In the genomic region with DNA sequence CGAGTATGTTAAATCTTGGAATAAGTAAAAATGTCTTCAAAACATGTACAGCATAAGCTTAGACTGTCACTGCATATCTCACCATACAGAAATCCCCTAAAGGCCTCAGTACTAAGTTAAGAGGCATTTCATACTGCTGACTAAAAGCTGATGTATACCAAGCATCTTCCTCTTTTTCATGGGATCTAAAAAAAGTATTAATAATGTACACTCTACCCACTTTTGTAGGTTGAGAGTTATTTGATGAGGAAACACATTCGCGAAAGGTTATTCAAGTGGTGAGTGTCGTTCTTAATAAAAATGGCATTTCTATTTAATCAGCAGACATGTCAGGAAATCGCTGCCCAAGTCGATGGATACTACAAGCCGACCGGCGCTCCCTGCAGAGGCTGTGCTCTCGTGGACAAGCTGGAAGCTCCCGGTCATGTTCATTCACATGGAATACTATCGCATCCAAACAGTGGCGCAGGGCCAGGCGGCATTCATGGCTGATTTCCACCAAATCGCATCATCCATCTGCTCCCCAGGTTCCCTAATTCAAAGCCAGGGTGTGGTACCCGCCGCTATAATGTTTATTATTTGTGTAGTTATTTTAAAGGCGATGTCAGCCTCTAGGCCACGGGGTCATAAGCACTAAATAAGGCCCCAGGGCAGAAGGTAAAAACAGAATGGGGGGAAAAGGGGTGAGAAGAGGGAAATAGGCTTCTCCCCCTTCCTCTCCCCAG, we compare ENCODE assay signal across 1 cellular context.
TF ChIP-seq lines count a peak whose summit lies in the region.

No MANE protein-coding gene starts in this region.

TF ChIP-seq in HepG2, 621 proteins besides CTCF, POLR2A, EP300 and RAD21 (continues in another document):
- TF ChIP-seq, protein P1, sequence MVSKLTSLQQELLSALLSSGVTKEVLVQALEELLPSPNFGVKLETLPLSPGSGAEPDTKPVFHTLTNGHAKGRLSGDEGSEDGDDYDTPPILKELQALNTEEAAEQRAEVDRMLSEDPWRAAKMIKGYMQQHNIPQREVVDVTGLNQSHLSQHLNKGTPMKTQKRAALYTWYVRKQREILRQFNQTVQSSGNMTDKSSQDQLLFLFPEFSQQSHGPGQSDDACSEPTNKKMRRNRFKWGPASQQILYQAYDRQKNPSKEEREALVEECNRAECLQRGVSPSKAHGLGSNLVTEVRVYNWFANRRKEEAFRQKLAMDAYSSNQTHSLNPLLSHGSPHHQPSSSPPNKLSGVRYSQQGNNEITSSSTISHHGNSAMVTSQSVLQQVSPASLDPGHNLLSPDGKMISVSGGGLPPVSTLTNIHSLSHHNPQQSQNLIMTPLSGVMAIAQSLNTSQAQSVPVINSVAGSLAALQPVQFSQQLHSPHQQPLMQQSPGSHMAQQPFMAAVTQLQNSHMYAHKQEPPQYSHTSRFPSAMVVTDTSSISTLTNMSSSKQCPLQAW (CRISPR knock-in tag; IDR thresholded peaks at IDR 0.05), result peak; percentile 65; the same call in 1 of the 2 replicates
- TF ChIP-seq, protein P2, sequence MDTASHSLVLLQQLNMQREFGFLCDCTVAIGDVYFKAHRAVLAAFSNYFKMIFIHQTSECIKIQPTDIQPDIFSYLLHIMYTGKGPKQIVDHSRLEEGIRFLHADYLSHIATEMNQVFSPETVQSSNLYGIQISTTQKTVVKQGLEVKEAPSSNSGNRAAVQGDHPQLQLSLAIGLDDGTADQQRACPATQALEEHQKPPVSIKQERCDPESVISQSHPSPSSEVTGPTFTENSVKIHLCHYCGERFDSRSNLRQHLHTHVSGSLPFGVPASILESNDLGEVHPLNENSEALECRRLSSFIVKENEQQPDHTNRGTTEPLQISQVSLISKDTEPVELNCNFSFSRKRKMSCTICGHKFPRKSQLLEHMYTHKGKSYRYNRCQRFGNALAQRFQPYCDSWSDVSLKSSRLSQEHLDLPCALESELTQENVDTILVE (CRISPR knock-in tag; IDR thresholded peaks at IDR 0.05), result peak; percentile 24; the same call in 1 of the 2 replicates
- TF ChIP-seq HOXA5 (CRISPR knock-in tag; IDR thresholded peaks at IDR 0.05) (peak; percentile 18; the same call in 1 of the 2 replicates), RARG (CRISPR knock-in tag; IDR thresholded peaks at IDR 0.05; ENCODE audit: low read depth) (0 out of 2 replicates have a peak, but pooled peaks have one; percentile 68), ZSCAN31 (CRISPR knock-in tag; IDR thresholded peaks at IDR 0.05; ENCODE audit: low read depth) (0 out of 2 replicates have a peak, but pooled peaks have one; percentile 16), ZNF333 (CRISPR knock-in tag; IDR thresholded peaks at IDR 0.05; ENCODE audit: borderline replicate concordance) (0 out of 2 replicates have a peak, but pooled peaks have one; percentile 8), EEA1 (CRISPR knock-in tag; IDR thresholded peaks at IDR 0.05; ENCODE audit: borderline replicate concordance) (0 out of 2 replicates have a peak, but pooled peaks have one; percentile 22), POGZ (CRISPR knock-in tag; IDR thresholded peaks at IDR 0.05) (peak; percentile 11; the same call in 1 of the 2 replicates), ZNF501 (CRISPR knock-in tag; IDR thresholded peaks at IDR 0.05) (peak; percentile 36; the same call in 1 of the 2 replicates), ZNF572 (CRISPR knock-in tag; IDR thresholded peaks at IDR 0.05) (0 out of 2 replicates have a peak, but pooled peaks have one; percentile 22), NAIF1 (CRISPR knock-in tag; IDR thresholded peaks at IDR 0.05; ENCODE audit: borderline replicate concordance) (no peak; the same call in 1 of the 2 replicates), ZNF205 (CRISPR knock-in tag; IDR thresholded peaks at IDR 0.05) (0 out of 2 replicates have a peak, but pooled peaks have one; percentile 18), SALL1 (CRISPR knock-in tag; IDR thresholded peaks at IDR 0.05) (0 out of 2 replicates have a peak, but pooled peaks have one; percentile 5), ZFP41 (CRISPR knock-in tag; IDR thresholded peaks at IDR 0.05; ENCODE audit: borderline replicate concordance) (no peak), HDAC1 (CRISPR knock-in tag; IDR thresholded peaks at IDR 0.05) (0 out of 2 replicates have a peak, but pooled peaks have one; percentile 9), SAP130 (CRISPR knock-in tag; IDR thresholded peaks at IDR 0.05; ENCODE audit: low read depth) (peak; percentile 41), GLI4 (CRISPR knock-in tag; IDR thresholded peaks at IDR 0.05; ENCODE audit: borderline replicate concordance) (peak; percentile 27; the same call in 1 of the 2 replicates), ZSCAN9 (CRISPR knock-in tag; IDR thresholded peaks at IDR 0.05; ENCODE audit: borderline replicate concordance) (0 out of 2 replicates have a peak, but pooled peaks have one; percentile 8), KMT2A (CRISPR knock-in tag; IDR thresholded peaks at IDR 0.05) (peak; percentile 29; the same call in 1 of the 2 replicates), ZNF678 (CRISPR knock-in tag; IDR thresholded peaks at IDR 0.05) (0 out of 2 replicates have a peak, but pooled peaks have one; percentile 0), ZNF382 (CRISPR knock-in tag; IDR thresholded peaks at IDR 0.05; ENCODE audit: borderline replicate concordance) (no peak), ATF7-NPFF (CRISPR knock-in tag; IDR thresholded peaks at IDR 0.05; ENCODE audit: low read depth) (peak; percentile 12; the same call in 1 of the 2 replicates), ZNF556 (CRISPR knock-in tag; IDR thresholded peaks at IDR 0.05; ENCODE audit: borderline replicate concordance) (peak; percentile 67; the same call in 1 of the 2 replicates), HMG20A (CRISPR knock-in tag; IDR thresholded peaks at IDR 0.05; ENCODE audit: borderline replicate concordance) (no peak), ARHGAP35 (CRISPR knock-in tag; IDR thresholded peaks at IDR 0.05; ENCODE audit: borderline replicate concordance) (no peak), MTA1 (CRISPR knock-in tag; IDR thresholded peaks at IDR 0.05; ENCODE audit: borderline replicate concordance) (0 out of 2 replicates have a peak, but pooled peaks have one; percentile 4), ZSCAN30 (CRISPR knock-in tag; IDR thresholded peaks at IDR 0.05) (0 out of 2 replicates have a peak, but pooled peaks have one; percentile 25), ZNF792 (CRISPR knock-in tag; IDR thresholded peaks at IDR 0.05) (peak; percentile 63; the same call in 1 of the 2 replicates), ZNF619 (CRISPR knock-in tag; IDR thresholded peaks at IDR 0.05) (0 out of 2 replicates have a peak, but pooled peaks have one; percentile 22), KAT7 (CRISPR knock-in tag; IDR thresholded peaks at IDR 0.05; ENCODE audit: borderline replicate concordance) (0 out of 2 replicates have a peak, but pooled peaks have one; percentile 35), SKI (IDR thresholded peaks at IDR 0.05; ENCODE audit: partially characterized antibody) (peak; percentile 7), FOXK1 (CRISPR knock-in tag; IDR thresholded peaks at IDR 0.05; ENCODE audit: borderline replicate concordance, low read depth) (0 out of 2 replicates have a peak, but pooled peaks have one; percentile 22)
- TF ChIP-seq, protein P3, sequence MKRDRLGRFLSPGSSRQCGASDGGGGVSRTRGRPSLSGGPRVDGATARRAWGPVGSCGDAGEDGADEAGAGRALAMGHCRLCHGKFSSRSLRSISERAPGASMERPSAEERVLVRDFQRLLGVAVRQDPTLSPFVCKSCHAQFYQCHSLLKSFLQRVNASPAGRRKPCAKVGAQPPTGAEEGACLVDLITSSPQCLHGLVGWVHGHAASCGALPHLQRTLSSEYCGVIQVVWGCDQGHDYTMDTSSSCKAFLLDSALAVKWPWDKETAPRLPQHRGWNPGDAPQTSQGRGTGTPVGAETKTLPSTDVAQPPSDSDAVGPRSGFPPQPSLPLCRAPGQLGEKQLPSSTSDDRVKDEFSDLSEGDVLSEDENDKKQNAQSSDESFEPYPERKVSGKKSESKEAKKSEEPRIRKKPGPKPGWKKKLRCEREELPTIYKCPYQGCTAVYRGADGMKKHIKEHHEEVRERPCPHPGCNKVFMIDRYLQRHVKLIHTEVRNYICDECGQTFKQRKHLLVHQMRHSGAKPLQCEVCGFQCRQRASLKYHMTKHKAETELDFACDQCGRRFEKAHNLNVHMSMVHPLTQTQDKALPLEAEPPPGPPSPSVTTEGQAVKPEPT (CRISPR knock-in tag; IDR thresholded peaks at IDR 0.05; ENCODE audit: low read depth), result no peak
- TF ChIP-seq, protein P4, sequence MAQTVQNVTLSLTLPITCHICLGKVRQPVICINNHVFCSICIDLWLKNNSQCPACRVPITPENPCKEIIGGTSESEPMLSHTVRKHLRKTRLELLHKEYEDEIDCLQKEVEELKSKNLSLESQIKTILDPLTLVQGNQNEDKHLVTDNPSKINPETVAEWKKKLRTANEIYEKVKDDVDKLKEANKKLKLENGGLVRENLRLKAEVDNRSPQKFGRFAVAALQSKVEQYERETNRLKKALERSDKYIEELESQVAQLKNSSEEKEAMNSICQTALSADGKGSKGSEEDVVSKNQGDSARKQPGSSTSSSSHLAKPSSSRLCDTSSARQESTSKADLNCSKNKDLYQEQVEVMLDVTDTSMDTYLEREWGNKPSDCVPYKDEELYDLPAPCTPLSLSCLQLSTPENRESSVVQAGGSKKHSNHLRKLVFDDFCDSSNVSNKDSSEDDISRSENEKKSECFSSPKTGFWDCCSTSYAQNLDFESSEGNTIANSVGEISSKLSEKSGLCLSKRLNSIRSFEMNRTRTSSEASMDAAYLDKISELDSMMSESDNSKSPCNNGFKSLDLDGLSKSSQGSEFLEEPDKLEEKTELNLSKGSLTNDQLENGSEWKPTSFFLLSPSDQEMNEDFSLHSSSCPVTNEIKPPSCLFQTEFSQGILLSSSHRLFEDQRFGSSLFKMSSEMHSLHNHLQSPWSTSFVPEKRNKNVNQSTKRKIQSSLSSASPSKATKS (CRISPR knock-in tag; IDR thresholded peaks at IDR 0.05), result no peak
- TF ChIP-seq, protein P5, sequence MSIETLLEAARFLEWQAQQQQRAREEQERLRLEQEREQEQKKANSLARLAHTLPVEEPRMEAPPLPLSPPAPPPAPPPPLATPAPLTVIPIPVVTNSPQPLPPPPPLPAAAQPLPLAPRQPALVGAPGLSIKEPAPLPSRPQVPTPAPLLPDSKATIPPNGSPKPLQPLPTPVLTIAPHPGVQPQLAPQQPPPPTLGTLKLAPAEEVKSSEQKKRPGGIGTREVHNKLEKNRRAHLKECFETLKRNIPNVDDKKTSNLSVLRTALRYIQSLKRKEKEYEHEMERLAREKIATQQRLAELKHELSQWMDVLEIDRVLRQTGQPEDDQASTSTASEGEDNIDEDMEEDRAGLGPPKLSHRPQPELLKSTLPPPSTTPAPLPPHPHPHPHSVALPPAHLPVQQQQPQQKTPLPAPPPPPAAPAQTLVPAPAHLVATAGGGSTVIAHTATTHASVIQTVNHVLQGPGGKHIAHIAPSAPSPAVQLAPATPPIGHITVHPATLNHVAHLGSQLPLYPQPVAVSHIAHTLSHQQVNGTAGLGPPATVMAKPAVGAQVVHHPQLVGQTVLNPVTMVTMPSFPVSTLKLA (IDR thresholded peaks at IDR 0.05), result no peak
- TF ChIP-seq, protein P6, sequence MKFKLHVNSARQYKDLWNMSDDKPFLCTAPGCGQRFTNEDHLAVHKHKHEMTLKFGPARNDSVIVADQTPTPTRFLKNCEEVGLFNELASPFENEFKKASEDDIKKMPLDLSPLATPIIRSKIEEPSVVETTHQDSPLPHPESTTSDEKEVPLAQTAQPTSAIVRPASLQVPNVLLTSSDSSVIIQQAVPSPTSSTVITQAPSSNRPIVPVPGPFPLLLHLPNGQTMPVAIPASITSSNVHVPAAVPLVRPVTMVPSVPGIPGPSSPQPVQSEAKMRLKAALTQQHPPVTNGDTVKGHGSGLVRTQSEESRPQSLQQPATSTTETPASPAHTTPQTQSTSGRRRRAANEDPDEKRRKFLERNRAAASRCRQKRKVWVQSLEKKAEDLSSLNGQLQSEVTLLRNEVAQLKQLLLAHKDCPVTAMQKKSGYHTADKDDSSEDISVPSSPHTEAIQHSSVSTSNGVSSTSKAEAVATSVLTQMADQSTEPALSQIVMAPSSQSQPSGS (CRISPR knock-in tag; IDR thresholded peaks at IDR 0.05), result no peak
- TF ChIP-seq, protein P7, sequence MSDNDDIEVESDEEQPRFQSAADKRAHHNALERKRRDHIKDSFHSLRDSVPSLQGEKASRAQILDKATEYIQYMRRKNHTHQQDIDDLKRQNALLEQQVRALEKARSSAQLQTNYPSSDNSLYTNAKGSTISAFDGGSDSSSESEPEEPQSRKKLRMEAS (IDR thresholded peaks at IDR 0.05), result 0 out of 2 replicates have a peak, but pooled peaks have one; percentile 40
- TF ChIP-seq, protein P8, sequence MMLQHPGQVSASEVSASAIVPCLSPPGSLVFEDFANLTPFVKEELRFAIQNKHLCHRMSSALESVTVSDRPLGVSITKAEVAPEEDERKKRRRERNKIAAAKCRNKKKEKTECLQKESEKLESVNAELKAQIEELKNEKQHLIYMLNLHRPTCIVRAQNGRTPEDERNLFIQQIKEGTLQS (CRISPR knock-in tag; IDR thresholded peaks at IDR 0.05), result 0 out of 2 replicates have a peak, but pooled peaks have one; percentile 5
- TF ChIP-seq, protein P9, sequence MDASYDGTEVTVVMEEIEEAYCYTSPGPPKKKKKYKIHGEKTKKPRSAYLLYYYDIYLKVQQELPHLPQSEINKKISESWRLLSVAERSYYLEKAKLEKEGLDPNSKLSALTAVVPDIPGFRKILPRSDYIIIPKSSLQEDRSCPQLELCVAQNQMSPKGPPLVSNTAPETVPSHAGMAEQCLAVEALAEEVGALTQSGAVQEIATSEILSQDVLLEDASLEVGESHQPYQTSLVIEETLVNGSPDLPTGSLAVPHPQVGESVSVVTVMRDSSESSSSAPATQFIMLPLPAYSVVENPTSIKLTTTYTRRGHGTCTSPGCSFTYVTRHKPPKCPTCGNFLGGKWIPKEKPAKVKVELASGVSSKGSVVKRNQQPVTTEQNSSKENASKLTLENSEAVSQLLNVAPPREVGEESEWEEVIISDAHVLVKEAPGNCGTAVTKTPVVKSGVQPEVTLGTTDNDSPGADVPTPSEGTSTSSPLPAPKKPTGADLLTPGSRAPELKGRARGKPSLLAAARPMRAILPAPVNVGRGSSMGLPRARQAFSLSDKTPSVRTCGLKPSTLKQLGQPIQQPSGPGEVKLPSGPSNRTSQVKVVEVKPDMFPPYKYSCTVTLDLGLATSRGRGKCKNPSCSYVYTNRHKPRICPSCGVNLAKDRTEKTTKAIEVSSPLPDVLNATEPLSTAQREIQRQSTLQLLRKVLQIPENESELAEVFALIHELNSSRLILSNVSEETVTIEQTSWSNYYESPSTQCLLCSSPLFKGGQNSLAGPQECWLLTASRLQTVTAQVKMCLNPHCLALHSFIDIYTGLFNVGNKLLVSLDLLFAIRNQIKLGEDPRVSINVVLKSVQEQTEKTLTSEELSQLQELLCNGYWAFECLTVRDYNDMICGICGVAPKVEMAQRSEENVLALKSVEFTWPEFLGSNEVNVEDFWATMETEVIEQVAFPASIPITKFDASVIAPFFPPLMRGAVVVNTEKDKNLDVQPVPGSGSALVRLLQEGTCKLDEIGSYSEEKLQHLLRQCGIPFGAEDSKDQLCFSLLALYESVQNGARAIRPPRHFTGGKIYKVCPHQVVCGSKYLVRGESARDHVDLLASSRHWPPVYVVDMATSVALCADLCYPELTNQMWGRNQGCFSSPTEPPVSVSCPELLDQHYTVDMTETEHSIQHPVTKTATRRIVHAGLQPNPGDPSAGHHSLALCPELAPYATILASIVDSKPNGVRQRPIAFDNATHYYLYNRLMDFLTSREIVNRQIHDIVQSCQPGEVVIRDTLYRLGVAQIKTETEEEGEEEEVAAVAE (CRISPR knock-in tag; IDR thresholded peaks at IDR 0.05; ENCODE audit: borderline replicate concordance), result peak; percentile 22; the same call in 1 of the 2 replicates
- TF ChIP-seq, protein P10, sequence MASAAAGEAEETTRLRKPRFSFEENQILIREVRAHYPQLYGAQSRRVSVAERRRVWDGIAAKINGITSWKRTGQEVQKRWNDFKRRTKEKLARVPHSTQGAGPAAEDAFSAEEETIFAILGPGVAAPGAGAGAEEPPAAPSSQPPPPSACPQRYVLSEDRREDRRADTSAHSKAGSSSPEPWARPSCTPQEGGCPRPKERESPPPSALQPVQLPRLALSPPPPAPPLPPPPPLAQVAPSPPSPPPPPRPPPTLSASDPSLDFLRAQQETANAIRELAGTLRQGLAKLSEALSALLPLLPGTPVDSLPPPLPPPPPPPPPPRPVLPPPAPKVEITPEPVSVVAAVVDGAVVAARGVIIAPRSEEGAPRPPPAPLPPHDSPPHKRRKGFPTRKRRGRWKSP (CRISPR knock-in tag; IDR thresholded peaks at IDR 0.05), result peak; percentile 67; the same call in 1 of the 2 replicates
